8 cellular contexts compared by ENCODE assay signal in the genomic region with DNA sequence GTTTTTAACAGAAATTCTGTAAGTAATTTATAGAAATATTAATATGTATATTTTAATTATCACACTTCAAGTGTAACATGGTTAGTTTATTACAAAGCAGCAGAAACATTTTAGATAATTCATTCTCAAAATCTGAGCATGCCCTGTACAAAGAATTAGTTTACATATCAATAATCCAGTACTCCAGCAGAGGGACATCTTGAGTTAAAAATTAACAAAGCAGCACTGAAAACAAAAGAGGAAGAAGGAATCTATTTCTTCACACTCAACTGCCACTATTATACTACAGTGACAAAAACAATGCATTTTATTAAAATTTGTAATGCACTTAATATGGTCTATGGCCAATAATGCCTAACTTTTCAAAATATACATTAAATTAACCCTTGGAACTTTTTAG.
DNase-seq lines count a peak whose midpoint lies in the region; ATAC-seq, FAIRE-seq and TF ChIP-seq lines count a peak whose summit lies in the region.

No MANE protein-coding gene starts in this region.

- H3K79me2 ChIP-seq in hepatocyte = no peaks in the 10 kb centered on the region

- intact Hi-C loops in stomach (cut with DNase I; ENCODE audit: low total_unique reads) = no loop called here

- TF ChIP-seq POLR2A in stomach (IDR thresholded peaks at IDR 0.05) = no peak

- TF ChIP-seq CTCF in C4-2B (conservative IDR thresholded peaks at IDR 0.05) = peak; percentile 38
- TF ChIP-seq CTCF in hepatocyte (IDR thresholded peaks at IDR 0.05; ENCODE audit: poor library complexity) = peak; percentile 56
- no peak for TF ChIP-seq CTCF in stomach (IDR thresholded peaks at IDR 0.05)

- ATAC-seq in HG02884 (IDR thresholded peaks at IDR 0.05; ENCODE audit: unreplicated experiment) = peak; percentile 54

- TF ChIP-seq EP300 in stomach (IDR thresholded peaks at IDR 0.05) = no peak

- H3K9me2 ChIP-seq in hepatocyte (replicated peaks; ENCODE audit: insufficient read depth) = no peaks in the 10 kb centered on the region

- H4K20me1 ChIP-seq in hepatocyte (ENCODE audit: insufficient read depth, poor library complexity, severe bottlenecking) = no peaks in the 10 kb centered on the region

- H3K27me3 ChIP-seq in hepatocyte (no peaks in the 10 kb centered on the region), stomach (no peaks in the 10 kb centered on the region)

- FAIRE-seq in RCC 7860 (lab: Jason Lieb, UNC) = peak; percentile 90

- no peaks in the 10 kb centered on the region for H3K4me1 ChIP-seq in hepatocyte (ENCODE audit: insufficient read depth)
- no peaks in the 10 kb centered on the region for H3K4me1 ChIP-seq in stomach

- H3K4me3 ChIP-seq in hepatocyte (no peak overlapping the region), stomach (no peak overlapping the region)

- H3K9me3 ChIP-seq in hepatocyte (ENCODE audit: low read depth) (no peaks in the 10 kb centered on the region), stomach (no peaks in the 10 kb centered on the region)

- H3K27ac ChIP-seq in C4-2B (no peak overlapping the region), hepatocyte (no peak overlapping the region), stomach (no peak overlapping the region)

- H2AFZ ChIP-seq in hepatocyte = no peak overlapping the region

- H3K36me3 ChIP-seq in hepatocyte (replicated peaks; ENCODE audit: insufficient read depth, low read depth) = no peaks in the 10 kb centered on the region
- no peaks in the 10 kb centered on the region for H3K36me3 ChIP-seq in stomach

- DNase-seq in RCC 7860 (ENCODE audit: low spot score) = peak; percentile 11
- peak; percentile 34 for DNase-seq in hepatocyte (ENCODE audit: low spot score)
- no peak for DNase-seq in activated CD4-positive, alpha-beta T cell treated with anti-CD3 and anti-CD28 coated beads for 4 hours
- DNase-seq in central memory CD4-positive, alpha-beta T cell = no peak
- DNase-seq in T1000 (lab: John Stamatoyannopoulos, UW) = no peak
- no peak for DNase-seq in stomach

- H3K4me2 ChIP-seq in hepatocyte = no peak overlapping the region

Comparison
In these comparisons a context has a peak if more than half of its experiments do, and no peak if none do; other contexts are left out.
1. CTCF ChIP-seq: peak in C4-2B (single experiment) and hepatocyte (single experiment); none in stomach (0 of 7).
2. DNase-seq: peak in RCC 7860 (single experiment) and hepatocyte (single experiment); none in activated CD4-positive, alpha-beta T cell treated with anti-CD3 and anti-CD28 coated beads for 4 hours (0 of 2), central memory CD4-positive, alpha-beta T cell (single experiment), T1000 (single experiment) and stomach (single experiment).